13 cellular contexts compared by ENCODE assay signal in genomic region chr4:185775792-185776555, GRCh38. TPM values are rescaled to one million over a fixed set of nuclear protein-coding genes. Genes with fewer than 3 reads are reported as not detected.
DNase-seq lines count a peak whose midpoint lies in the region; FAIRE-seq and TF ChIP-seq lines count a peak whose summit lies in the region.
"Had no signal": no experiment of that assay in that cellular context is flagged by ENCODE, and none has a peak within 500 bp of the region (broad histone marks: within the 10 kb centered on the region; RNA-seq: fewer than 3 reads in every experiment).

No MANE protein-coding gene starts in this region.

- peak overlapping the region; percentile 82 for H3K27ac ChIP-seq in astrocyte (ENCODE audit: low read depth, low read length)
- H3K27ac ChIP-seq in right atrium auricular region, result peak overlapping the region; percentile 78 to 81
- H3K27ac ChIP-seq in rectal smooth muscle tissue (ENCODE audit: low read depth, low read length), result peak overlapping the region; percentile 66

- H3K4me2 ChIP-seq in astrocyte (ENCODE audit: low read length), result peak overlapping the region; percentile 84

- H3K4me3 ChIP-seq in astrocyte (ENCODE audit: insufficient read depth, low read depth, low read length), result peak overlapping the region; percentile 65
- H3K4me3 ChIP-seq in right atrium auricular region, result peak overlapping the region; percentile 26 to 40
- no peak overlapping the region for H3K4me3 ChIP-seq in rectal smooth muscle tissue (ENCODE audit: low read length)
- H3K4me3 ChIP-seq: mucosa of descending colon had no signal

- H3K9me3 ChIP-seq in astrocyte (ENCODE audit: insufficient read depth, low read depth, low read length) (no peaks in the 10 kb centered on the region), right atrium auricular region (no peaks in the 10 kb centered on the region)
- H3K9me3 ChIP-seq: mucosa of descending colon had no signal

- H3K9me3 Mint-ChIP-seq in astrocyte (ENCODE audit: unreplicated experiment), result no peaks in the 10 kb centered on the region
- no peaks in the 10 kb centered on the region for H3K9me3 Mint-ChIP-seq in activated CD4-positive, alpha-beta memory T cell treated with anti-CD3 and anti-CD28 coated beads, Interleukin-2, amount 10 ng/mL, durations not matched to agents 7 days and 5 days

- H3K79me2 ChIP-seq in astrocyte (ENCODE audit: insufficient read depth, low read length), result peaks cover 31% of the 10 kb centered on the region

- no peaks in the 10 kb centered on the region for H3K36me3 ChIP-seq in astrocyte (ENCODE audit: insufficient read depth, low read length)
- H3K36me3 ChIP-seq in right atrium auricular region, result no peaks in the 10 kb centered on the region
- H3K36me3 ChIP-seq in rectal smooth muscle tissue (ENCODE audit: control insufficient read depth, insufficient read depth, low read length), result no peaks in the 10 kb centered on the region

- H3K4me1 ChIP-seq in astrocyte (ENCODE audit: insufficient read depth, low read length) (peaks cover 26% of the 10 kb centered on the region), right atrium auricular region (peaks cover 0 to 41% of the 10 kb centered on the region in 2 donors), rectal smooth muscle tissue (ENCODE audit: control insufficient read depth, insufficient read depth, low read length) (peaks cover 3% of the 10 kb centered on the region)

- no peak overlapping the region for H2AFZ ChIP-seq in astrocyte (ENCODE audit: low read depth, low read length)

- H3K27me3 ChIP-seq in astrocyte (ENCODE audit: insufficient read depth, low read length) (no peaks in the 10 kb centered on the region), right atrium auricular region (no peaks in the 10 kb centered on the region), rectal smooth muscle tissue (ENCODE audit: control insufficient read depth, insufficient read depth, low read length) (no peaks in the 10 kb centered on the region)

- no peak for TF ChIP-seq CTCF in astrocyte (IDR thresholded peaks at IDR 0.05; ENCODE audit: insufficient read depth, low read depth, low read length)
- no peak for TF ChIP-seq CTCF in right atrium auricular region (IDR thresholded peaks at IDR 0.05)

- H3K36me3 Mint-ChIP-seq in astrocyte (ENCODE audit: low read depth, unreplicated experiment), result no peaks in the 10 kb centered on the region
- no peaks in the 10 kb centered on the region for H3K36me3 Mint-ChIP-seq in activated CD4-positive, alpha-beta memory T cell treated with anti-CD3 and anti-CD28 coated beads, Interleukin-2, amount 10 ng/mL, durations not matched to agents 7 days and 5 days (ENCODE audit: low read depth)
- H3K36me3 Mint-ChIP-seq: activated naive CD8-positive, alpha-beta T cell treated with anti-CD3 and anti-CD28 coated beads, Interleukin-2, amount 10 ng/mL, durations not matched to agents 7 days and 5 days had no signal

- POLR2A ChIA-PET in activated CD4-positive, alpha-beta memory T cell treated with anti-CD3 and anti-CD28 coated beads, Interleukin-2, amount 10 ng/mL, durations not matched to agents 7 days and 5 days (lab: Charles Lee), result no interaction called here

- H3K27me3 Mint-ChIP-seq in astrocyte (ENCODE audit: low read depth, unreplicated experiment), result no peaks in the 10 kb centered on the region
- peaks cover 4% of the 10 kb centered on the region for H3K27me3 Mint-ChIP-seq in activated CD4-positive, alpha-beta memory T cell treated with anti-CD3 and anti-CD28 coated beads, Interleukin-2, amount 10 ng/mL, durations not matched to agents 7 days and 5 days

- DNase-seq in ELR (ENCODE audit: low read depth), result peak; percentile 49
- no peak for DNase-seq in astrocyte (ENCODE audit: low read depth)
- no peak for DNase-seq in right atrium auricular region (ENCODE audit: low spot score)
- DNase-seq in NCI-H1105 (lab: John Stamatoyannopoulos, UW), result no peak
- no peak for DNase-seq in DMS153 treated with DMSO at 0.1 percent for 48 hours (lab: John Stamatoyannopoulos, UW; ENCODE audit: unreplicated experiment)
- no peak for DNase-seq in activated CD4-positive, alpha-beta memory T cell treated with anti-CD3 and anti-CD28 coated beads, Interleukin-2, amount 10 ng/mL, durations not matched to agents 7 days and 5 days
- DNase-seq in activated T-cell treated with anti-CD3 and anti-CD28 coated beads, Interleukin-2, amount 50 U/mL, for 48 hours, result no peak
- DNase-seq: activated naive CD8-positive, alpha-beta T cell treated with anti-CD3 and anti-CD28 coated beads, Interleukin-2, amount 10 ng/mL, durations not matched to agents 7 days and 5 days; AML-193; OCI-M1; T1000 had no signal

- H3K27ac Mint-ChIP-seq in astrocyte (ENCODE audit: unreplicated experiment), result peak overlapping the region; percentile 88
- H3K27ac Mint-ChIP-seq in activated CD4-positive, alpha-beta memory T cell treated with anti-CD3 and anti-CD28 coated beads, Interleukin-2, amount 10 ng/mL, durations not matched to agents 7 days and 5 days, result no peak overlapping the region
- H3K27ac Mint-ChIP-seq: activated naive CD8-positive, alpha-beta T cell treated with anti-CD3 and anti-CD28 coated beads, Interleukin-2, amount 10 ng/mL, durations not matched to agents 7 days and 5 days had no signal

- peak overlapping the region; percentile 92 for H3K4me3 Mint-ChIP-seq in astrocyte (ENCODE audit: unreplicated experiment)
- H3K4me3 Mint-ChIP-seq in activated CD4-positive, alpha-beta memory T cell treated with anti-CD3 and anti-CD28 coated beads, Interleukin-2, amount 10 ng/mL, durations not matched to agents 7 days and 5 days, result no peak overlapping the region
- H3K4me3 Mint-ChIP-seq: activated naive CD8-positive, alpha-beta T cell treated with anti-CD3 and anti-CD28 coated beads, Interleukin-2, amount 10 ng/mL, durations not matched to agents 7 days and 5 days had no signal

- FAIRE-seq in astrocyte (lab: Jason Lieb, UNC), result no peak

- H3K9ac ChIP-seq in astrocyte (ENCODE audit: low read length) (peak overlapping the region; percentile 89), rectal smooth muscle tissue (ENCODE audit: low read length) (no peak overlapping the region)

- no peaks in the 10 kb centered on the region for H4K20me1 ChIP-seq in astrocyte (ENCODE audit: insufficient read depth, low read length)

- peaks cover 38% of the 10 kb centered on the region for H3K4me1 Mint-ChIP-seq in astrocyte (ENCODE audit: low read depth, unreplicated experiment)
- no peaks in the 10 kb centered on the region for H3K4me1 Mint-ChIP-seq in activated CD4-positive, alpha-beta memory T cell treated with anti-CD3 and anti-CD28 coated beads, Interleukin-2, amount 10 ng/mL, durations not matched to agents 7 days and 5 days
- H3K4me1 Mint-ChIP-seq: activated naive CD8-positive, alpha-beta T cell treated with anti-CD3 and anti-CD28 coated beads, Interleukin-2, amount 10 ng/mL, durations not matched to agents 7 days and 5 days had no signal

- CTCF ChIA-PET in activated CD4-positive, alpha-beta memory T cell treated with anti-CD3 and anti-CD28 coated beads, Interleukin-2, amount 10 ng/mL, durations not matched to agents 7 days and 5 days (lab: Charles Lee), result interaction anchor here (1.9 kb wide), 1 partner anchor 262 kb away, joined by 4 read pairs; no protein-coding TSS in a partner anchor

RNA-seq across cellular contexts. Expression of gene SORBS2, which starts 36.0 kb away (rescaled TPM):
- total RNA-seq in astrocyte (96.1 and 97.4 TPM in 2 replicates), right atrium auricular region (100 to 1,000 TPM; 530 to 741 TPM)
- not detected for total RNA-seq in activated CD4-positive, alpha-beta memory T cell treated with anti-CD3 and anti-CD28 coated beads, Interleukin-2, amount 10 ng/mL, durations not matched to agents 7 days and 5 days
- total RNA-seq: activated naive CD8-positive, alpha-beta T cell treated with anti-CD3 and anti-CD28 coated beads, Interleukin-2, amount 10 ng/mL, durations not matched to agents 7 days and 5 days had no signal

Comparison
In these comparisons a context has a peak if more than half of its experiments do, and no peak if none do; other contexts are left out.
1. RNA of gene SORBS2, which starts 36.0 kb away (total RNA-seq): 530 to 741 TPM in right atrium auricular region and 96.1 to 97.4 TPM in astrocyte; not detected in activated CD4-positive, alpha-beta memory T cell treated with anti-CD3 and anti-CD28 coated beads, Interleukin-2, amount 10 ng/mL, durations not matched to agents 7 days and 5 days; every median in the first group is over 10 times any median in the second.
2. Peak in every context shown above with its lines, with median percentiles within 50 percentile points of each other: H3K27ac ChIP-seq.